13 cellular contexts compared by ENCODE assay signal in genomic region chr7:48280100-48280499, GRCh38.
A peak's percentile ranks its signal among the peaks of the same experiment; 100 is the strongest.
DNase-seq lines count a peak whose midpoint lies in the region; ATAC-seq and TF ChIP-seq lines count a peak whose summit lies in the region.
"Had no signal": no experiment of that assay in that cellular context is flagged by ENCODE, and none has a peak within 500 bp of the region (broad histone marks: within the 10 kb centered on the region; RNA-seq: fewer than 3 reads in every experiment).

No MANE protein-coding gene starts in this region.

- intact Hi-C loops in left ventricle myocardium inferior (cut with micrococcal nuclease), result no loop called here

- no peak overlapping the region for H3K18ac ChIP-seq in mesenchymal stem cell (ENCODE audit: low read depth in 1 of 2, low read length in 2 of 2)

- no peak overlapping the region for H3K14ac ChIP-seq in mesenchymal stem cell (ENCODE audit: low read length in 2 of 2)

- no peaks in the 10 kb centered on the region for H3K9me3 ChIP-seq in mesenchymal stem cell (ENCODE audit: control insufficient read depth, low read length)
- H3K9me3 ChIP-seq in left ventricle myocardium inferior (replicated peaks), result no peaks in the 10 kb centered on the region
- H3K9me3 ChIP-seq: right lobe of liver had no signal

- DNase-seq in EL (peak; percentile 64), HS-5 (ENCODE audit: low read depth) (peak; percentile 68), brain pericyte (ENCODE audit: low read depth, low spot score) (peak; percentile 34), mesenchymal stem cell (peak; percentile 1), left ventricle myocardium inferior (no peak), NCI-H1930 (lab: John Stamatoyannopoulos, UW) (no peak)
- DNase-seq: CD8-positive, alpha-beta memory T cell; NCI-H1092; right lobe of liver; substantia nigra; SW 1271 had no signal

- H3K27ac ChIP-seq in mesenchymal stem cell (ENCODE audit: low read length, poor library complexity, severe bottlenecking) (no peak overlapping the region), left ventricle myocardium inferior (replicated peaks) (no peak overlapping the region)
- H3K27ac ChIP-seq: right lobe of liver had no signal

- H4K91ac ChIP-seq in mesenchymal stem cell (ENCODE audit: low read length), result no peak overlapping the region

- no peak overlapping the region for H3K4me2 ChIP-seq in mesenchymal stem cell (ENCODE audit: low read length, poor library complexity, severe bottlenecking)

- H2BK15ac ChIP-seq in mesenchymal stem cell (ENCODE audit: low read depth, poor library complexity, severe bottlenecking), result no peak overlapping the region

- H3K4me1 ChIP-seq in mesenchymal stem cell (ENCODE audit: control insufficient read depth, insufficient read depth, low read depth, low read length) (no peaks in the 10 kb centered on the region), left ventricle myocardium inferior (no peaks in the 10 kb centered on the region)
- H3K4me1 ChIP-seq: right lobe of liver had no signal

- TF ChIP-seq CTCF in left ventricle myocardium inferior (IDR thresholded peaks at IDR 0.05; ENCODE audit: borderline replicate concordance), result no peak

- H3K4me3 ChIP-seq in mesenchymal stem cell (ENCODE audit: insufficient read depth in 1 of 2, low read depth in 1 of 2, low read length in 2 of 2), result no peak overlapping the region
- H3K4me3 ChIP-seq in left ventricle myocardium inferior, result no peak overlapping the region
- H3K4me3 ChIP-seq: lung, right lobe of liver had no signal

- no peak overlapping the region for H3K23ac ChIP-seq in mesenchymal stem cell (ENCODE audit: low read length in 2 of 2)

- no peak overlapping the region for H2AK5ac ChIP-seq in mesenchymal stem cell (ENCODE audit: low read length, severe bottlenecking)

- no peak overlapping the region for H3K4ac ChIP-seq in mesenchymal stem cell (ENCODE audit: low read depth in 1 of 2, low read length in 2 of 2)

- H2BK120ac ChIP-seq in mesenchymal stem cell (ENCODE audit: low read depth, low read length), result no peak overlapping the region

- 53% methylated on average over 2 of the region's 2 CpGs for WGBS in mesenchymal stem cell

- H2BK12ac ChIP-seq in mesenchymal stem cell (ENCODE audit: low read length in 2 of 2), result no peak overlapping the region

- ATAC-seq in GM18870 (IDR thresholded peaks at IDR 0.05; ENCODE audit: unreplicated experiment), result no peak
- ATAC-seq: right lobe of liver had no signal

- no peaks in the 10 kb centered on the region for H3K36me3 ChIP-seq in mesenchymal stem cell (ENCODE audit: control insufficient read depth in 1 of 2, insufficient read depth in 2 of 2, low read depth in 1 of 2, low read length in 2 of 2)
- H3K36me3 ChIP-seq in left ventricle myocardium inferior, result no peaks in the 10 kb centered on the region
- H3K36me3 ChIP-seq: right lobe of liver had no signal

- H3K9ac ChIP-seq in mesenchymal stem cell (ENCODE audit: low read length), result peak overlapping the region; percentile 28

- H3K27me3 ChIP-seq in mesenchymal stem cell (ENCODE audit: control insufficient read depth in 1 of 2, insufficient read depth in 1 of 2, low read length in 2 of 2) (no peaks in the 10 kb centered on the region), left ventricle myocardium inferior (ENCODE audit: low read depth) (no peaks in the 10 kb centered on the region)
- H3K27me3 ChIP-seq: right lobe of liver had no signal

- H2BK5ac ChIP-seq in mesenchymal stem cell (ENCODE audit: low read depth, low read length, poor library complexity, severe bottlenecking), result no peak overlapping the region

- H4K8ac ChIP-seq in mesenchymal stem cell (ENCODE audit: low read length), result no peak overlapping the region

- no peaks in the 10 kb centered on the region for H3K79me1 ChIP-seq in mesenchymal stem cell (replicated peaks; ENCODE audit: low read length, poor library complexity, severe bottlenecking)

- no peak overlapping the region for H2AFZ ChIP-seq in mesenchymal stem cell (ENCODE audit: low read depth, low read length)

Comparison
In these comparisons a context has a peak if more than half of its experiments do, and no peak if none do; other contexts are left out.
1. DNase-seq: peak in EL (single experiment), HS-5 (single experiment), brain pericyte (single experiment) and mesenchymal stem cell (single experiment); none in left ventricle myocardium inferior (single experiment) and NCI-H1930 (0 of 2).